9 cellular contexts compared by ENCODE assay signal in the genomic region with DNA sequence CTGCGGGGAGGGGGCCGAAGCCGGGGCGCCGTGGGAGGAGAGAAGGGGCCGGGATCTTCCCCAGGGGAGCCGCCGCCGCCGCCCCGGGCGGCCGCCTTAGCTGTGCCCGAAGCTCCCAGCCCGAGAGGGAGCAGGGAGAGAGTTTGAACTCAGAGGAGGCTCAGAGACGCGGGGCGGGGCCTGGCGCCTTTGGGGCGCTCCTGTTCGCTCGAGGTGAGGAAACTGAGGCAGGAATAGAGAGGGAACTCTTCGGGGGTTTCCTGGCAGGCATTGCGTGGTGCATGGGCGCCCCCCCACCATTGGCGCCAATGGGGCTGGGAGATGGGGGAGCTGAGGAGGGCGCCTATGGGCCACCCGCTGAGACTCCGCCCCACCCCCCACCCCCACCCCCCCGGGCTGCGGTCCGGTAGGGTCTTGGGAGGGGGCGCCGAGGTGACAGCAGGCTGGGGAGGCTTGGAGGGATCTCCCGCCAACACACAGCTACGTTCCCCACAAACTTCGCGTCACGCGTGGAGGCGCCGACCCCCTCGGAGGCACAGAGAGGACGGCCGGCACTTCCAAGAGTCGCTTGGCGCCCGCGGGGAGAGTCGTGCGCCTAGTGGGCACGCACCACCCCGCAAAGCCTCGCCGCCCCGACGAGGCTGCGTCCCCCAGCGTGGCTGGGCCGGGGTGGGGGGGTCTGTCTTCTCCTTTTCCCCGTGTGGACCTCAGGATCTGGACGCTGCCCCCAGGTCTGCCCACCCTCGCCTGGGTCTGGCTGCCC. TPM values are rescaled to one million over a fixed set of nuclear protein-coding genes. Genes with fewer than 3 reads are reported as not detected.
DNase-seq lines count a peak whose midpoint lies in the region; ATAC-seq, FAIRE-seq and TF ChIP-seq lines count a peak whose summit lies in the region.
"Had no signal": no experiment of that assay in that cellular context is flagged by ENCODE, and none has a peak within 500 bp of the region (broad histone marks: within the 10 kb centered on the region; RNA-seq: fewer than 3 reads in every experiment).

No MANE protein-coding gene starts in this region.

- ATAC-seq in activated T-helper 17 cell treated with anti-CD3 and anti-CD28 coated beads, Interleukin-2, amount 50 U/mL, for 72 hours (replicated peaks) = no peak
- ATAC-seq in HG02610 (IDR thresholded peaks at IDR 0.05; ENCODE audit: unreplicated experiment) (no peak), GM18868 (IDR thresholded peaks at IDR 0.05; ENCODE audit: unreplicated experiment) (no peak)

- H3K27ac Mint-ChIP-seq in CD8-positive, alpha-beta memory T cell = peak overlapping the region; percentile 70 to 100 (median 93)
- peak overlapping the region; percentile 93 for H3K27ac Mint-ChIP-seq in activated T-helper 17 cell treated with anti-CD3 and anti-CD28 coated beads, Interleukin-2, amount 50 U/mL, for 72 hours

- peak; percentile 27 to 70 (median 37) for DNase-seq in CD8-positive, alpha-beta memory T cell
- DNase-seq in Jurkat, Clone E6-1 (ENCODE audit: low read depth, low spot score) = no peak
- DNase-seq in frontal cortex (ENCODE audit: low spot score in 2 of 2) (peak; percentile 44 to 71), NCI-H2029 treated with DMSO at 0.1 percent for 48 hours (lab: John Stamatoyannopoulos, UW) (no peak)

- CTCF ChIA-PET in CD8-positive, alpha-beta memory T cell (lab: Charles Lee) = interaction anchor here (0.9 to 2.9 kb wide), 2 partner anchors 44 to 109 kb away, joined by 3 to 16 read pairs; a partner anchor contains a TSS

- H3K9me3 Mint-ChIP-seq in CD8-positive, alpha-beta memory T cell = no peaks in the 10 kb centered on the region
- no peaks in the 10 kb centered on the region for H3K9me3 Mint-ChIP-seq in activated T-helper 17 cell treated with anti-CD3 and anti-CD28 coated beads, Interleukin-2, amount 50 U/mL, for 72 hours

- peaks cover 39% of the 10 kb centered on the region for H3K4me1 ChIP-seq in CD8-positive, alpha-beta memory T cell (ENCODE audit: insufficient read depth, low read length)
- H3K4me1 ChIP-seq in neutrophil (ENCODE audit: control insufficient read depth in 1 of 2, insufficient read depth in 1 of 2, low read depth in 1 of 2, low read length in 1 of 2) = peaks cover 71 to 79% of the 10 kb centered on the region in 2 experiments

- peaks cover 10% of the 10 kb centered on the region for H3K36me3 ChIP-seq in CD8-positive, alpha-beta memory T cell (ENCODE audit: insufficient read depth, low read length)
- H3K36me3 ChIP-seq in neutrophil = peaks cover 50% of the 10 kb centered on the region

- peak overlapping the region; percentile 63 for H3K4me3 ChIP-seq in CD8-positive, alpha-beta memory T cell (ENCODE audit: low read length)
- peak overlapping the region; percentile 70 for H3K4me3 ChIP-seq in Jurkat, Clone E6-1 (ENCODE audit: low read length)
- peak overlapping the region; percentile 94 to 97 for H3K4me3 ChIP-seq in neutrophil (ENCODE audit: low read depth in 1 of 2, low read length in 1 of 2)

- no peaks in the 10 kb centered on the region for H3K27me3 ChIP-seq in CD8-positive, alpha-beta memory T cell (ENCODE audit: insufficient read depth, low read length, poor library complexity, severe bottlenecking)
- H3K27me3 ChIP-seq in neutrophil = no peaks in the 10 kb centered on the region

- H3K36me3 Mint-ChIP-seq in CD8-positive, alpha-beta memory T cell = peaks cover 0 to 50% (median 1%) of the 10 kb centered on the region in 3 donors
- H3K36me3 Mint-ChIP-seq in activated T-helper 17 cell treated with anti-CD3 and anti-CD28 coated beads, Interleukin-2, amount 50 U/mL, for 72 hours (ENCODE audit: low read depth) = peaks cover 84% of the 10 kb centered on the region

- peak overlapping the region; percentile 67 for H3K27ac ChIP-seq in CD8-positive, alpha-beta memory T cell (ENCODE audit: low read depth, low read length)
- peak overlapping the region; percentile 99 for H3K27ac ChIP-seq in neutrophil

- TF ChIP-seq CTCF in neutrophil (IDR thresholded peaks at IDR 0.05) = no peak

- H3K4me1 Mint-ChIP-seq in CD8-positive, alpha-beta memory T cell = peaks cover 47 to 73% (median 51%) of the 10 kb centered on the region in 3 donors
- H3K4me1 Mint-ChIP-seq in activated T-helper 17 cell treated with anti-CD3 and anti-CD28 coated beads, Interleukin-2, amount 50 U/mL, for 72 hours = peaks cover 6% of the 10 kb centered on the region

- POLR2A ChIA-PET in CD8-positive, alpha-beta memory T cell (lab: Charles Lee) = interaction anchor here (0.6 to 0.7 kb wide), 3 partner anchors 115 to 247 kb away, joined by 3 read pairs; a partner anchor contains a TSS

- no peak for FAIRE-seq in frontal cortex (lab: Jason Lieb, UNC)

- peak overlapping the region; percentile 92 to 99 (median 93) for H3K4me3 Mint-ChIP-seq in CD8-positive, alpha-beta memory T cell
- H3K4me3 Mint-ChIP-seq in activated T-helper 17 cell treated with anti-CD3 and anti-CD28 coated beads, Interleukin-2, amount 50 U/mL, for 72 hours = peak overlapping the region; percentile 94

- peaks cover 0 to 7% of the 10 kb centered on the region in 2 donors for H3K27me3 Mint-ChIP-seq in CD8-positive, alpha-beta memory T cell
- no peaks in the 10 kb centered on the region for H3K27me3 Mint-ChIP-seq in activated T-helper 17 cell treated with anti-CD3 and anti-CD28 coated beads, Interleukin-2, amount 50 U/mL, for 72 hours

- no peaks in the 10 kb centered on the region for H3K9me3 ChIP-seq in CD8-positive, alpha-beta memory T cell (ENCODE audit: low read length)
- H3K9me3 ChIP-seq in neutrophil = no peaks in the 10 kb centered on the region

RNA-seq across cellular contexts. Expression of a gene that starts 0.7 kb away (rescaled TPM):
- 100 to 1,000 TPM; 104 to 113 TPM for total RNA-seq in CD8-positive, alpha-beta memory T cell
- polyA plus RNA-seq in CD8-positive, alpha-beta memory T cell = 32.2 TPM
- polyA plus RNA-seq in Jurkat, Clone E6-1 (2012; ENCODE audit: insufficient read depth, insufficient read length) = 86.8 TPM
- 100 to 1,000 TPM; 126 to 197 TPM for total RNA-seq in activated T-helper 17 cell treated with anti-CD3 and anti-CD28 coated beads, Interleukin-2, amount 50 U/mL, for 72 hours
- total RNA-seq in frontal cortex = 7.7 TPM

RNA-seq across cellular contexts. Expression of a gene that starts 18.3 kb away (rescaled TPM):
- 1 to 10 TPM; 1.1 to 2.1 TPM for total RNA-seq in CD8-positive, alpha-beta memory T cell
- polyA plus RNA-seq in CD8-positive, alpha-beta memory T cell = 0.32 TPM
- 0.52 TPM for polyA plus RNA-seq in Jurkat, Clone E6-1 (2012; ENCODE audit: insufficient read depth, insufficient read length)
- total RNA-seq in activated T-helper 17 cell treated with anti-CD3 and anti-CD28 coated beads, Interleukin-2, amount 50 U/mL, for 72 hours = under 1 TPM; 0.09 to 0.19 TPM
- total RNA-seq in frontal cortex = 0.82 TPM

RNA-seq across cellular contexts. Expression of a gene that starts 18.6 kb away (rescaled TPM):
- not detected for total RNA-seq in CD8-positive, alpha-beta memory T cell
- polyA plus RNA-seq in CD8-positive, alpha-beta memory T cell = not detected
- polyA plus RNA-seq in Jurkat, Clone E6-1 (2012; ENCODE audit: insufficient read depth, insufficient read length) = not detected
- under 1 TPM in 1 of 2 donors, not detected in 1; 0.34 TPM for total RNA-seq in activated T-helper 17 cell treated with anti-CD3 and anti-CD28 coated beads, Interleukin-2, amount 50 U/mL, for 72 hours
- not detected for total RNA-seq in frontal cortex

RNA-seq across cellular contexts. Expression of a gene that starts 43.7 kb away (rescaled TPM):
- total RNA-seq in CD8-positive, alpha-beta memory T cell = not detected
- polyA plus RNA-seq in CD8-positive, alpha-beta memory T cell = not detected
- polyA plus RNA-seq in Jurkat, Clone E6-1 (2012; ENCODE audit: insufficient read depth, insufficient read length) = not detected
- not detected for total RNA-seq in activated T-helper 17 cell treated with anti-CD3 and anti-CD28 coated beads, Interleukin-2, amount 50 U/mL, for 72 hours
- not detected for total RNA-seq in frontal cortex
- total RNA-seq: HT1080 had no signal

Comparison
In these comparisons a context has a peak if more than half of its experiments do, and no peak if none do; other contexts are left out.
1. DNase-seq: peak in CD8-positive, alpha-beta memory T cell (5 of 5) and frontal cortex (2 of 2); none in Jurkat, Clone E6-1 (single experiment) and NCI-H2029 treated with DMSO at 0.1 percent for 48 hours (single experiment).
2. RNA of a gene that starts 0.7 kb away (total RNA-seq): 126 to 197 TPM in activated T-helper 17 cell treated with anti-CD3 and anti-CD28 coated beads, Interleukin-2, amount 50 U/mL, for 72 hours and 104 to 113 TPM in CD8-positive, alpha-beta memory T cell; 7.7 TPM in frontal cortex (single experiment); every median in the first group is over 10 times any median in the second.
3. Peak in every context shown above with its lines, with median percentiles within 50 percentile points of each other: H3K4me3 ChIP-seq.